1 cellular context compared by ENCODE assay signal in genomic region chr1:16915627-16915973, GRCh38.
TF ChIP-seq lines count a peak whose summit lies in the region.

No MANE protein-coding gene starts in this region.

TF ChIP-seq in WTC11, 78 proteins besides CTCF, POLR2A, EP300 and RAD21 (continued from another document):
- TF ChIP-seq ZBTB43 (CRISPR knock-in tag; IDR thresholded peaks at IDR 0.05) (no peak), PRDM15 (CRISPR knock-in tag; IDR thresholded peaks at IDR 0.05) (no peak), ZNF281 (CRISPR knock-in tag; IDR thresholded peaks at IDR 0.05) (no peak), NFATC4 (CRISPR knock-in tag; IDR thresholded peaks at IDR 0.05) (no peak), GTF2I (CRISPR knock-in tag; conservative IDR thresholded peaks at IDR 0.05) (no peak), ZNF512 (CRISPR knock-in tag; IDR thresholded peaks at IDR 0.05; ENCODE audit: borderline replicate concordance) (no peak), MXD4 (CRISPR knock-in tag; IDR thresholded peaks at IDR 0.05; ENCODE audit: borderline replicate concordance) (no peak), TEAD4 (CRISPR knock-in tag; IDR thresholded peaks at IDR 0.05) (no peak), ZNF671 (CRISPR knock-in tag; IDR thresholded peaks at IDR 0.05) (no peak)
